In the genomic region with DNA sequence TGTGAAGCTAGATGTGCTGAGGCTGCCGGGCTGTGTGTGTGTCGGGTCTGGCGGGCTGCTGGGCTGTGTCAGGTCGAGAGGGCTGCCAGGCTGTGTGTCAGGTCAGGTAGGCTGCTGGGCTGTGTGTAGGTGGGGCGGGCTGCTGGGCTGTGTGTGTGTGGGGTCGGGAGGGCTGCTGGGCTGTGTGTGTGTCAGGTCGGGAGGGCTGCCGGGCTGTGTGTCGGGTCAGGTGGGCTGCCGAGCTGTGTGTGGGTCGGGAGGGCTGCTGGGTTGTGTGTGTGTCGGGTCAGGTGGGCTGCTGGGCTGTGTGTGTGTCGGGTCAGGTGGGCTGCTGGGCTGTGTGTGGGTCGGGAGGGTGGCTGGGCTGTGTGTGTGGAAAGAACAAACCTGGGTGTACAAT, we compare ENCODE assay signal across 1 cellular context.
TF ChIP-seq lines count a peak whose summit lies in the region.

No MANE protein-coding gene starts in this region.

TF ChIP-seq in K562, 482 proteins besides CTCF, POLR2A, EP300 and RAD21:
- TF ChIP-seq POLR2G (IDR thresholded peaks at IDR 0.05; ENCODE audit: low read depth, low read length) (0 out of 2 replicates have a peak, but pooled peaks have one; percentile 37), RBFOX2 (IDR thresholded peaks at IDR 0.05; ENCODE audit: low read depth, low read length) (peak; percentile 40), NR1H2 (CRISPR knock-in tag; IDR thresholded peaks at IDR 0.05) (no peak)
